Comparison of ENCODE assay signal across 13 cellular contexts in genomic region chr1:230108580-230108979, GRCh38. TPM values are rescaled to one million over a fixed set of nuclear protein-coding genes. Genes with fewer than 3 reads are reported as not detected.
A peak's percentile ranks its signal among the peaks of the same experiment; 100 is the strongest.
DNase-seq lines count a peak whose midpoint lies in the region; ATAC-seq, FAIRE-seq and TF ChIP-seq lines count a peak whose summit lies in the region.
"Had no signal": no experiment of that assay in that cellular context is flagged by ENCODE, and none has a peak within 500 bp of the region (broad histone marks: within the 10 kb centered on the region; RNA-seq: fewer than 3 reads in every experiment).

No MANE protein-coding gene starts in this region.

- peaks cover 61% of the 10 kb centered on the region for H3K79me2 ChIP-seq in HepG2 (ENCODE audit: insufficient read depth, low read length)

- H3K36me3 Mint-ChIP-seq in activated T-helper 2 cell treated with anti-CD3 and anti-CD28 coated beads, Interferon-gamma antibody, Interleukin-2, Interleukin-4, amounts not matched to agents 10 μg/mL and 5 μg/mL and 100 μg/mL, durations not matched to agents 14 hours and 24 hours and 36 hours (ENCODE audit: low read depth), result peaks cover 18% of the 10 kb centered on the region

- intact Hi-C loops in HepG2 (cut with micrococcal nuclease; ENCODE audit: unreplicated experiment), result no loop called here
- intact Hi-C loops in right lobe of liver (cut with DNase I), result loop anchor here in 1 of 2 donors (10.0 kb wide), 1 partner anchor 46 kb away; no protein-coding TSS in a partner anchor
- intact Hi-C loops in activated T-helper 2 cell treated with anti-CD3 and anti-CD28 coated beads, Interferon-gamma antibody, Interleukin-2, Interleukin-4, amounts not matched to agents 10 μg/mL and 5 μg/mL and 100 μg/mL, durations not matched to agents 14 hours and 24 hours and 36 hours (cut with micrococcal nuclease), result loop anchor here (5.0 kb wide), 2 partner anchors 194 to 1316 kb away; no protein-coding TSS in a partner anchor

- no peak for FAIRE-seq in HepG2 (lab: Jason Lieb, UNC)
- FAIRE-seq: GM18507 had no signal

- H3K27me3 Mint-ChIP-seq in activated T-helper 2 cell treated with anti-CD3 and anti-CD28 coated beads, Interferon-gamma antibody, Interleukin-2, Interleukin-4, amounts not matched to agents 10 μg/mL and 5 μg/mL and 100 μg/mL, durations not matched to agents 14 hours and 24 hours and 36 hours (ENCODE audit: low read depth), result no peaks in the 10 kb centered on the region

- no peak overlapping the region for H3K4me3 Mint-ChIP-seq in activated T-helper 2 cell treated with anti-CD3 and anti-CD28 coated beads, Interferon-gamma antibody, Interleukin-2, Interleukin-4, amounts not matched to agents 10 μg/mL and 5 μg/mL and 100 μg/mL, durations not matched to agents 14 hours and 24 hours and 36 hours (ENCODE audit: low read depth)
- H3K4me3 Mint-ChIP-seq: endodermal cell had no signal

- no peak for TF ChIP-seq RAD21 in HepG2 (CRISPR knock-in tag; IDR thresholded peaks at IDR 0.05)

- no peak for ATAC-seq in HepG2
- ATAC-seq in right lobe of liver, result no peak
- no peak for ATAC-seq in GM21447 (IDR thresholded peaks at IDR 0.05; ENCODE audit: unreplicated experiment)
- ATAC-seq: left lung had no signal

- BruUV-seq in HepG2 (replicated peaks; lab: Mats Ljungman, UMichigan), result no TSS peak

- H3K4me1 Mint-ChIP-seq in activated T-helper 2 cell treated with anti-CD3 and anti-CD28 coated beads, Interferon-gamma antibody, Interleukin-2, Interleukin-4, amounts not matched to agents 10 μg/mL and 5 μg/mL and 100 μg/mL, durations not matched to agents 14 hours and 24 hours and 36 hours (ENCODE audit: low read depth), result peaks cover 90% of the 10 kb centered on the region

- TF ChIP-seq CTCF in HepG2 (CRISPR knock-in tag; IDR thresholded peaks at IDR 0.05) (no peak), right lobe of liver (IDR thresholded peaks at IDR 0.05) (no peak)

- whole genome bisulfite sequencing in HepG2 (ENCODE audit: low lambda C conversion rate), result 92% methylated on average over 11 of the region's 12 CpGs
- WGBS in right lobe of liver (ENCODE audit: insufficient coverage, low coverage, low lambda C conversion rate, missing lambda C conversion rate), result 90% methylated on average over 10 of the region's 12 CpGs
- 96% methylated on average over 12 of the region's 12 CpGs for WGBS in thymus

- H3K4me3 ChIP-seq in HepG2 (replicated peaks in 1 of 3; ENCODE audit: insufficient read depth in 1 of 3, low read depth in 2 of 3, low read length in 3 of 3), result no peak overlapping the region
- no peak overlapping the region for H3K4me3 ChIP-seq in right lobe of liver
- H3K4me3 ChIP-seq in thymus (ENCODE audit: low read length), result no peak overlapping the region
- H3K4me3 ChIP-seq: colonic mucosa, left lung, thoracic aorta had no signal

- DNase-seq in HepG2 (ENCODE audit: low spot score) (no peak), right lobe of liver (no peak), NCI-H510A (lab: John Stamatoyannopoulos, UW) (peak; percentile 48), HUDEP-2 (lab: John Stamatoyannopoulos, UW; ENCODE audit: unreplicated experiment in 76 of 76) (no peak)
- no peak for DNase-seq in activated T-helper 2 cell treated with anti-CD3 and anti-CD28 coated beads, Interferon-gamma antibody, Interleukin-2, Interleukin-4, amounts not matched to agents 10 μg/mL and 5 μg/mL and 100 μg/mL, durations not matched to agents 14 hours and 24 hours and 36 hours (ENCODE audit: low spot score)
- DNase-seq: colonic mucosa, left lung, SHP77 had no signal

- no peaks in the 10 kb centered on the region for H3K9me3 Mint-ChIP-seq in activated T-helper 2 cell treated with anti-CD3 and anti-CD28 coated beads, Interferon-gamma antibody, Interleukin-2, Interleukin-4, amounts not matched to agents 10 μg/mL and 5 μg/mL and 100 μg/mL, durations not matched to agents 14 hours and 24 hours and 36 hours
- H3K9me3 Mint-ChIP-seq: endodermal cell had no signal

- no peak overlapping the region for H3K4me2 ChIP-seq in HepG2 (ENCODE audit: low read depth, low read length)

- H3K4me1 ChIP-seq in HepG2 (ENCODE audit: insufficient read depth, low read length) (peaks cover 99% of the 10 kb centered on the region), right lobe of liver (peaks cover 0 to 78% (median 40%) of the 10 kb centered on the region in 4 donors), thymus (ENCODE audit: control insufficient read depth, insufficient read depth, low read length) (peaks cover 95% of the 10 kb centered on the region)

- no peak overlapping the region for H3K9ac ChIP-seq in HepG2 (ENCODE audit: insufficient read depth, low read depth, low read length)

- peak overlapping the region; percentile 46 for H3K27ac Mint-ChIP-seq in activated T-helper 2 cell treated with anti-CD3 and anti-CD28 coated beads, Interferon-gamma antibody, Interleukin-2, Interleukin-4, amounts not matched to agents 10 μg/mL and 5 μg/mL and 100 μg/mL, durations not matched to agents 14 hours and 24 hours and 36 hours
- H3K27ac Mint-ChIP-seq: endodermal cell had no signal

- H3K9me3 ChIP-seq in HepG2 (ENCODE audit: low read length) (no peaks in the 10 kb centered on the region), right lobe of liver (no peaks in the 10 kb centered on the region), thymus (ENCODE audit: control insufficient read depth) (no peaks in the 10 kb centered on the region)
- H3K9me3 ChIP-seq: colonic mucosa, left lung, thoracic aorta had no signal

- in situ Hi-C loops in HepG2 (cut with HindIII; ENCODE audit: extremely low pct_ligation_motif_present, low pct_unique_long_range_greater_than_20kb), result no loop called here

- H3K27me3 ChIP-seq in HepG2 (ENCODE audit: control insufficient read depth in 1 of 2, insufficient read depth in 2 of 2, low read length in 2 of 2) (no peaks in the 10 kb centered on the region), right lobe of liver (no peaks in the 10 kb centered on the region), thymus (ENCODE audit: control insufficient read depth, insufficient read depth) (no peaks in the 10 kb centered on the region)
- H3K27me3 ChIP-seq: colonic mucosa, left lung had no signal

- peaks cover 4% of the 10 kb centered on the region; the same call in 1 of the 2 replicates for H4K20me1 ChIP-seq in HepG2 (ENCODE audit: insufficient read depth, low read length)

- CTCF ChIA-PET in HepG2 (lab: Yijun Ruan, JAX; ENCODE audit: low intra/inter-chr PET ratio, low total read pairs), result no interaction called here

- POLR2A ChIA-PET in HepG2 (lab: Yijun Ruan, JAX), result interaction anchor here (1.4 kb wide), 1 partner anchor 50 kb away, joined by 4 read pairs; no protein-coding TSS in a partner anchor

- H3K27ac ChIP-seq in HepG2 (ENCODE audit: extremely low read length, insufficient read depth, low read length) (no peak overlapping the region), right lobe of liver (no peak overlapping the region), thymus (ENCODE audit: low read depth) (peak overlapping the region; percentile 25)
- H3K27ac ChIP-seq: colonic mucosa, left lung, thoracic aorta had no signal

- TF ChIP-seq POLR2A in HepG2 (IDR thresholded peaks at IDR 0.05; ENCODE audit: insufficient read depth in 1 of 2, low read depth in 2 of 2, low read length in 2 of 2) (no peak), right lobe of liver (IDR thresholded peaks at IDR 0.05) (no peak)

- TF ChIP-seq EP300 in HepG2 (IDR thresholded peaks at IDR 0.05; ENCODE audit: low read depth in 2 of 2, low read length in 2 of 2) (no peak), HepG2 (CRISPR knock-in tag; IDR thresholded peaks at IDR 0.05; ENCODE audit: borderline replicate concordance) (no peak)

- H2AFZ ChIP-seq in HepG2 (ENCODE audit: low read length), result no peak overlapping the region

- H3K36me3 ChIP-seq in HepG2 (replicated peaks in 1 of 2; ENCODE audit: control insufficient read depth in 1 of 2, insufficient read depth in 2 of 2, low read length in 2 of 2), result no peaks in the 10 kb centered on the region; a peak in 1 of 5 replicates
- H3K36me3 ChIP-seq in right lobe of liver, result no peaks in the 10 kb centered on the region
- peaks cover 1% of the 10 kb centered on the region for H3K36me3 ChIP-seq in thymus (ENCODE audit: control insufficient read depth, insufficient read depth)
- H3K36me3 ChIP-seq: colonic mucosa, thoracic aorta had no signal

TF ChIP-seq in HepG2, 621 proteins besides CTCF, POLR2A, EP300 and RAD21:
- no peak for TF ChIP-seq ZNF343 (CRISPR knock-in tag; IDR thresholded peaks at IDR 0.05)
- no peak for TF ChIP-seq ZNF530 (CRISPR knock-in tag; IDR thresholded peaks at IDR 0.05; ENCODE audit: low read depth)
- peak; percentile 79 for TF ChIP-seq ZBTB38 (CRISPR knock-in tag; IDR thresholded peaks at IDR 0.05)

RNA-seq across cellular contexts. Expression of gene GALNT2, which starts 41.5 kb away (rescaled TPM):
- total RNA-seq in HepG2 (2016; rRNA removed; fragmentation: Illumina TruSeq; extraction: Trizol) (18.1 and 39.6 TPM in 2 replicates), right lobe of liver (100 to 1,000 TPM in 4 of 6 experiments, 10 to 100 TPM in 2; 58.0 to 152 (median 131) TPM)
- 5.4 TPM in 2 replicates for total RNA-seq in HepG2 (2016; cell fraction: cytosol; rRNA removed; fragmentation: Illumina TruSeq; extraction: Trizol; ENCODE audit: low read depth)
- total RNA-seq in HepG2 (2016; cell fraction: insoluble cytoplasmic fraction; rRNA removed; fragmentation: Illumina TruSeq; extraction: Trizol), result 15.0 and 40.1 TPM in 2 replicates
- total RNA-seq in HepG2 (2016; cell fraction: membrane; rRNA removed; fragmentation: Illumina TruSeq; extraction: Trizol), result 12.5 and 13.0 TPM in 2 replicates
- 37.9 and 44.3 TPM in 2 replicates for total RNA-seq in HepG2 (2016; cell fraction: nucleus; rRNA removed; fragmentation: Illumina TruSeq; extraction: Trizol)
- polyA plus RNA-seq in HepG2 (2011; rRNA removed) (39.3 and 44.2 TPM in 2 replicates), thymus (33.9 TPM)
- 49.4 and 53.3 TPM in 2 replicates for polyA plus RNA-seq in HepG2 (2011; cell fraction: cytosol; rRNA removed)
- polyA plus RNA-seq in HepG2 (2011; cell fraction: nucleus; rRNA removed), result 41.5 and 42.3 TPM in 2 replicates
- polyA plus RNA-seq in HepG2 (2012), result 62.4 and 72.1 TPM in 2 replicates
- polyA plus RNA-seq in HepG2 (2016; cell fraction: cytosol; fragmentation: Illumina TruSeq; extraction: Trizol; ENCODE audit: low read depth), result 5.6 and 5.7 TPM in 2 replicates
- polyA plus RNA-seq in HepG2 (2016; cell fraction: insoluble cytoplasmic fraction; fragmentation: Illumina TruSeq; extraction: Trizol; ENCODE audit: low read depth), result 17.3 and 20.6 TPM in 2 replicates
- polyA plus RNA-seq in HepG2 (2016; cell fraction: membrane; fragmentation: Illumina TruSeq; extraction: Trizol; ENCODE audit: low read depth), result 9.2 TPM in 2 replicates
- polyA plus RNA-seq in HepG2 (2016; cell fraction: nucleus; fragmentation: Illumina TruSeq; extraction: Trizol; ENCODE audit: insufficient read depth, low read depth), result 63.7 and 66.5 TPM in 2 replicates
- polyA minus RNA-seq in HepG2 (2011; rRNA and poly(A)+ RNA removed; ENCODE audit: low replicate concordance), result 56.6 and 150 TPM in 2 replicates
- 31.7 and 33.5 TPM in 2 replicates for polyA minus RNA-seq in HepG2 (2011; cell fraction: cytosol; rRNA and poly(A)+ RNA removed)
- polyA minus RNA-seq in HepG2 (2011; cell fraction: nucleus; rRNA and poly(A)+ RNA removed), result 30.0 and 30.1 TPM in 2 replicates
- total RNA-seq in activated T-helper 2 cell treated with anti-CD3 and anti-CD28 coated beads, Interferon-gamma antibody, Interleukin-2, Interleukin-4, amounts not matched to agents 10 μg/mL and 5 μg/mL and 100 μg/mL, durations not matched to agents 14 hours and 24 hours and 36 hours, result 58.9 and 59.3 TPM in 2 replicates
